ENCODE assay signal across 8 cellular contexts in the genomic region with DNA sequence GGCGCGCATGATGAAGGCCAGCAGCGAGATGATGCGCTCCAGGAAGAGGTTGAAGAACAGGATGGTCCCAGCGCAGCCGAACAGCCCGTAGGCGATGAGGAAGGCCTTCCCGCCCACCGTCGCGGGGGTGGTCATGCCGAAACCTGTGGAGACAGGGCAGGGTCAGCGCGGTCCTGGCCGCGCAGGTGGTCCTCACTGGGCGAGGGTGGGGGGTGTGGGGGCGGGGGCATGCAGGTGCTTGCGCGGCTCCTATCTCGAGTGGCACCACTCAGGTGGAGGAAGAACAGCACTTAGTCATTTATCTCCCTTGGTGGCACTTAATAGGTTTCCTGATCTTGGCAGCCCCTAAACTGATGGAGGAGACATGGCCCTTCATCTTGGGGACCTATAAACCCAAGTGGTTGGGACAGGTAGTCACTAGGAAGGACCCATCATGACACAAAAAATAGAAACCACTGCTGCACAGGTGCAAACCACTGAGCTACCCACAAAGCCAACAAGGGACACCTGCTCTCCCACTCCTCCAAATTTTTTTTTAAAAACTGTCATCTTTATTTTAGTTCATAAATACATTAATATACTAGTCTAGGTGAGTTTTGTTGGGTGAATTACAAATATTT. TPM values are rescaled to one million over a fixed set of nuclear protein-coding genes. Genes with fewer than 3 reads are reported as not detected.
DNase-seq lines count a peak whose midpoint lies in the region; ATAC-seq and TF ChIP-seq lines count a peak whose summit lies in the region.

No MANE protein-coding gene starts in this region.

- H3K4me2 ChIP-seq in mammary epithelial cell (ENCODE audit: insufficient read depth, low read depth, low read length) = peak overlapping the region; percentile 94

- H3K4me1 Mint-ChIP-seq in IgD-negative memory B cell = peaks cover 0 to 10% (median 8%) of the 10 kb centered on the region in 3 donors

- in situ Hi-C loops in mammary epithelial cell (cut with MboI; ENCODE audit: low sequenced_read_pairs in 2 of 2) = no loop called here

- no CpG with 5 or more reads among the region's 22 CpGs for WGBS in mammary epithelial cell (ENCODE audit: low coverage, missing lambda C conversion rate)
- 17 to 31% (median 22%) methylated on average over 21 to 22 of the region's 22 CpGs for WGBS in psoas muscle, 3 donors

- no TSS peak for BruUV-seq in mammary epithelial cell (replicated peaks; lab: Mats Ljungman, UMichigan)

- ATAC-seq in psoas muscle (no peak), GM19463 (IDR thresholded peaks at IDR 0.05; ENCODE audit: unreplicated experiment) (no peak)

- H3K4me3 ChIP-seq in mammary epithelial cell (replicated peaks in 1 of 3; ENCODE audit: insufficient read depth in 1 of 3, low read depth in 2 of 3, low read length in 3 of 3) (peak overlapping the region in 2 of 3 experiments; percentile 24 to 53), psoas muscle (peak overlapping the region; percentile 63)

- dilution Hi-C loops in mammary epithelial cell (cut with HindIII; ENCODE audit: low sequenced_read_pairs) = no loop called here

- H3K79me2 ChIP-seq in mammary epithelial cell (ENCODE audit: insufficient read depth, low read length) = no peaks in the 10 kb centered on the region

- no peaks in the 10 kb centered on the region for H3K9me3 Mint-ChIP-seq in IgD-negative memory B cell

- no peak for TF ChIP-seq CTCF in mammary epithelial cell (conservative IDR thresholded peaks at IDR 0.05 in 1 of 2, IDR thresholded peaks at IDR 0.05 in 1 of 2; ENCODE audit: extremely low read depth in 1 of 2, insufficient read depth in 1 of 2, low read depth in 1 of 2, low read length in 2 of 2)
- no peak for TF ChIP-seq CTCF in psoas muscle (IDR thresholded peaks at IDR 0.05)

- H3K4me1 ChIP-seq in mammary epithelial cell (ENCODE audit: insufficient read depth, low read length) = peaks cover 15% of the 10 kb centered on the region
- peaks cover 4% of the 10 kb centered on the region for H3K4me1 ChIP-seq in psoas muscle

- H3K27me3 Mint-ChIP-seq in IgD-negative memory B cell = no peaks in the 10 kb centered on the region

- no peaks in the 10 kb centered on the region for H3K9me3 ChIP-seq in mammary epithelial cell (replicated peaks; ENCODE audit: insufficient read depth, low read length)
- no peaks in the 10 kb centered on the region for H3K9me3 ChIP-seq in psoas muscle

- H3K36me3 Mint-ChIP-seq in IgD-negative memory B cell = peaks cover 1% of the 10 kb centered on the region

- H3K27me3 ChIP-seq in mammary epithelial cell (ENCODE audit: insufficient read depth, low read length) (peaks cover 5% of the 10 kb centered on the region), psoas muscle (ENCODE audit: insufficient read depth in 3 of 3, low read length in 2 of 3) (peaks cover 0 to 11% (median 2%) of the 10 kb centered on the region in 3 donors)

- H3K9ac ChIP-seq in mammary epithelial cell (ENCODE audit: insufficient read depth, low read length) = no peak overlapping the region

- H3K4me3 Mint-ChIP-seq in IgD-negative memory B cell = peak overlapping the region; percentile 73 to 97 (median 92)

- peak overlapping the region; percentile 81 for H2AFZ ChIP-seq in mammary epithelial cell (ENCODE audit: low read depth, low read length)

- H3K36me3 ChIP-seq in mammary epithelial cell (ENCODE audit: insufficient read depth, low read length) = no peaks in the 10 kb centered on the region
- no peaks in the 10 kb centered on the region for H3K36me3 ChIP-seq in psoas muscle (ENCODE audit: insufficient read depth in 1 of 2, low read depth in 1 of 2)

- intact Hi-C loops in mammary epithelial cell (cut with micrococcal nuclease) = loop anchor here (5.0 kb wide), 1 partner anchor 246 kb away; no protein-coding TSS in a partner anchor
- intact Hi-C loops in psoas muscle (cut with DNase I) = no loop called here

- peak; percentile 58 for DNase-seq in DMS79 (lab: John Stamatoyannopoulos, UW)
- no peak for DNase-seq in mammary epithelial cell
- no peak for DNase-seq in psoas muscle
- DNase-seq in A172 (ENCODE audit: low spot score) = no peak
- no peak for DNase-seq in SHP77 treated with DMSO at 0.1 percent for 48 hours (lab: John Stamatoyannopoulos, UW)
- DNase-seq in AML-193 (lab: John Stamatoyannopoulos, UW) = no peak

- peak overlapping the region; percentile 18 to 93 (median 78) for H3K27ac Mint-ChIP-seq in IgD-negative memory B cell

- CTCF ChIA-PET in mammary epithelial cell (lab: Charles Lee; ENCODE audit: low non-redundant PET) = no interaction called here

- H3K27ac ChIP-seq in mammary epithelial cell (ENCODE audit: insufficient read depth, low read depth, low read length) (no peak overlapping the region), psoas muscle (no peak overlapping the region)

- H4K20me1 ChIP-seq in mammary epithelial cell (ENCODE audit: insufficient read depth, low read length) = no peaks in the 10 kb centered on the region

RNA-seq across cellular contexts. Expression of gene KCNK12, which starts 49.0 kb away (rescaled TPM):
- polyA plus RNA-seq in IgD-negative memory B cell = 0.20 TPM
- total RNA-seq in mammary epithelial cell = not detected
- not detected for polyA plus RNA-seq in mammary epithelial cell
- not detected for polyA minus RNA-seq in mammary epithelial cell
- total RNA-seq in psoas muscle = not detected
- polyA plus RNA-seq in psoas muscle = under 1 TPM in 2 of 3 donors, not detected in 1; 0.01 TPM
- total RNA-seq in A172 (2014; rRNA removed; shearing (Covaris generic)) = not detected in 2 replicates
